In the genomic region with DNA sequence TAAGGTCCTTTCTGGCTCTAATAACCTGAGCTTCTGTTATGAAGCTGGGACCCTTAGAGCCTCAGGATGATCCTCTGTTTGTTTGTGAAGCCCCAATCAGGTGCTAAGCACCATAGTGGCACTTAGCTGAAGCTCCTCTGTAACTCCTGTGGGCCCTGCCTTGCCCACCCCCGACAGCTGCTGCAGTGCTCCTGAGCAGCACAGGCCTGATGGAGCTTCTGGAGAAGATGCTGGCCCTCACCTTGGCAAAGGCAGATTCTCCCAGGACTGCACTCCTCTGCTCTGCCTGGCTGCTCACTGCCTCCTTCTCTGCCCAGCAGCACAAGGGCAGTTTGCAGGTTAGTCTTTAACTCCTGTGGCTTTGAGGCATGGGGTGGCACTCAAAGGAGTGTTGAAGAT, we compare ENCODE assay signal across 9 cellular contexts. TPM values are rescaled to one million over a fixed set of nuclear protein-coding genes. Genes with fewer than 3 reads are reported as not detected.
DNase-seq lines count a peak whose midpoint lies in the region; ATAC-seq lines count a peak whose summit lies in the region.
"Had no signal": no experiment of that assay in that cellular context is flagged by ENCODE, and none has a peak within 500 bp of the region (broad histone marks: within the 10 kb centered on the region; RNA-seq: fewer than 3 reads in every experiment).

No MANE protein-coding gene starts in this region.

- ATAC-seq in GM18867 (IDR thresholded peaks at IDR 0.05; ENCODE audit: unreplicated experiment) (peak; percentile 23), HG02798 (IDR thresholded peaks at IDR 0.05; ENCODE audit: poor library complexity, unreplicated experiment) (peak; percentile 23), HG03280 (IDR thresholded peaks at IDR 0.05; ENCODE audit: unreplicated experiment) (no peak)
- peak; percentile 25 for ATAC-seq in activated CD8-positive, alpha-beta memory T cell treated with anti-CD3 and anti-CD28 coated beads, Interleukin-2, amount 10 ng/mL, durations not matched to agents 7 days and 5 days
- ATAC-seq in naive thymus-derived CD8-positive, alpha-beta T cell, result peak; percentile 42 to 50

- no peaks in the 10 kb centered on the region for H3K9me3 Mint-ChIP-seq in activated CD8-positive, alpha-beta memory T cell treated with anti-CD3 and anti-CD28 coated beads, Interleukin-2, amount 10 ng/mL, durations not matched to agents 7 days and 5 days (ENCODE audit: low read depth)
- no peaks in the 10 kb centered on the region for H3K9me3 Mint-ChIP-seq in naive thymus-derived CD8-positive, alpha-beta T cell

- peak; percentile 54 for DNase-seq in activated CD8-positive, alpha-beta memory T cell treated with anti-CD3 and anti-CD28 coated beads, Interleukin-2, amount 10 ng/mL, durations not matched to agents 7 days and 5 days
- DNase-seq in naive thymus-derived CD8-positive, alpha-beta T cell, result peak in 2 of 10 donors; percentile 10 to 31
- DNase-seq in stimulated activated naive CD4-positive, alpha-beta T cell treated with Interleukin-2 at 50 U/mL for 16 hours (lab: John Stamatoyannopoulos, UW), result no peak
- no peak for DNase-seq in dedifferentiated amniotic fluid mesenchymal stem cell (ENCODE audit: extremely low spot score)
- DNase-seq in SIG-M5 treated with dmso at 0.1 percent for 504 hours (lab: John Stamatoyannopoulos, UW; ENCODE audit: unreplicated experiment), result no peak
- DNase-seq: NCI-H1092 treated with DMSO at 0.1 percent for 48 hours had no signal

- H3K4me1 Mint-ChIP-seq in activated CD8-positive, alpha-beta memory T cell treated with anti-CD3 and anti-CD28 coated beads, Interleukin-2, amount 10 ng/mL, durations not matched to agents 7 days and 5 days, result peaks cover 41% of the 10 kb centered on the region
- H3K4me1 Mint-ChIP-seq in naive thymus-derived CD8-positive, alpha-beta T cell, result peaks cover 29 to 69% (median 57%) of the 10 kb centered on the region in 4 donors

- CTCF ChIA-PET in activated CD8-positive, alpha-beta memory T cell treated with anti-CD3 and anti-CD28 coated beads, Interleukin-2, amount 10 ng/mL, durations not matched to agents 7 days and 5 days (lab: Charles Lee), result interaction anchor here (0.6 to 6.0 kb wide), 18 partner anchors 8 to 860 kb away, joined by 3 to 52 read pairs (median 4); a partner anchor contains a TSS

- H3K27ac Mint-ChIP-seq in activated CD8-positive, alpha-beta memory T cell treated with anti-CD3 and anti-CD28 coated beads, Interleukin-2, amount 10 ng/mL, durations not matched to agents 7 days and 5 days, result peak overlapping the region; percentile 99
- H3K27ac Mint-ChIP-seq in naive thymus-derived CD8-positive, alpha-beta T cell, result peak overlapping the region; percentile 98 to 100 (median 99)

- peak overlapping the region; percentile 76 for H3K4me3 Mint-ChIP-seq in activated CD8-positive, alpha-beta memory T cell treated with anti-CD3 and anti-CD28 coated beads, Interleukin-2, amount 10 ng/mL, durations not matched to agents 7 days and 5 days
- peak overlapping the region; percentile 80 to 93 (median 87) for H3K4me3 Mint-ChIP-seq in naive thymus-derived CD8-positive, alpha-beta T cell

- POLR2A ChIA-PET in naive thymus-derived CD8-positive, alpha-beta T cell (lab: Charles Lee), result interaction anchor here (0.6 to 8.0 kb wide), 24 partner anchors 9 to 400 kb away, joined by 3 to 323 read pairs (median 5); a partner anchor contains a TSS

- peaks cover 4% of the 10 kb centered on the region for H3K36me3 Mint-ChIP-seq in activated CD8-positive, alpha-beta memory T cell treated with anti-CD3 and anti-CD28 coated beads, Interleukin-2, amount 10 ng/mL, durations not matched to agents 7 days and 5 days
- H3K36me3 Mint-ChIP-seq in naive thymus-derived CD8-positive, alpha-beta T cell, result peaks cover 0 to 17% (median 2%) of the 10 kb centered on the region in 3 donors

- no peaks in the 10 kb centered on the region for H3K27me3 Mint-ChIP-seq in activated CD8-positive, alpha-beta memory T cell treated with anti-CD3 and anti-CD28 coated beads, Interleukin-2, amount 10 ng/mL, durations not matched to agents 7 days and 5 days
- H3K27me3 Mint-ChIP-seq in naive thymus-derived CD8-positive, alpha-beta T cell, result no peaks in the 10 kb centered on the region

RNA-seq across cellular contexts. Expression of a gene that starts 19.0 kb away (rescaled TPM):
- 10 to 100 TPM; 25.3 to 27.9 TPM for total RNA-seq in activated CD8-positive, alpha-beta memory T cell treated with anti-CD3 and anti-CD28 coated beads, Interleukin-2, amount 10 ng/mL, durations not matched to agents 7 days and 5 days
- 10 to 100 TPM; 17.1 to 23.1 TPM for total RNA-seq in naive thymus-derived CD8-positive, alpha-beta T cell
- 1 to 10 TPM; 3.5 to 5.6 (median 3.8) TPM for polyA plus RNA-seq in naive thymus-derived CD8-positive, alpha-beta T cell

RNA-seq across cellular contexts. Expression of a gene that starts 51.4 kb away (rescaled TPM):
- 100 to 1,000 TPM; 130 to 135 TPM for total RNA-seq in activated CD8-positive, alpha-beta memory T cell treated with anti-CD3 and anti-CD28 coated beads, Interleukin-2, amount 10 ng/mL, durations not matched to agents 7 days and 5 days
- total RNA-seq in naive thymus-derived CD8-positive, alpha-beta T cell, result 100 to 1,000 TPM; 106 TPM
- polyA plus RNA-seq in naive thymus-derived CD8-positive, alpha-beta T cell, result 10 to 100 TPM; 16.3 to 21.9 (median 18.2) TPM
